17 cellular contexts compared by ENCODE assay signal in the genomic region with DNA sequence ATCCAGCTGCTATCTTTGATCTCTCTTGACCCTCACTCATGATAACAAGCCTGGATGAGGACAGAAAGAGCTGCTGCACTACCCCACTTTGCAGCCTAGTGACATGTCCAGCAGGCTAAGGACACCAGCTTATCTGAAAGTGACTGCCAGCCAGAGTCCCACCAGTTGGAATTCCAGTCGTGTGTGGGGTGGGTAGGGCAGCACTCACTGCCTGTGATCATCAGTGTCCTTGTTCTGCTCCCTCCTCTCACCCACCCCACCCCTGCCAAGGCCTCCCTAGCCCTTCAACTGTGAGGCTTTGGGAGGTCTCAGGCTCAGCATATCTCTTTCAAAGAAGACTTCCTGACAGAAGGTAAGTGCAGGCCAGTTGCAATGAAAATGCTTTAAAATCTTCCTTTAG. TPM values are rescaled to one million over a fixed set of nuclear protein-coding genes. Genes with fewer than 3 reads are reported as not detected.
"Had no signal": no experiment of that assay in that cellular context is flagged by ENCODE, and none has a peak within 500 bp of the region (broad histone marks: within the 10 kb centered on the region; RNA-seq: fewer than 3 reads in every experiment).

No MANE protein-coding gene starts in this region.

- DNase-seq: activated B cell treated with CpG ODN at 0.5 μM for 24 hours; activated CD4-positive, alpha-beta memory T cell treated with anti-CD3 and anti-CD28 coated beads for 36 hours; activated CD4-positive, alpha-beta T cell treated with anti-CD3 and anti-CD28 coated beads for 4 hours; activated gamma-delta T cell treated with Interleukin-2 at 50 U/mL for 16 hours; activated T-cell treated with anti-CD3 and anti-CD28 coated beads for 4 hours; dermis blood vessel endothelial cell; effector memory CD4-positive, alpha-beta T cell; lower lobe of right lung; natural killer cell; stimulated activated naive CD4-positive, alpha-beta T cell; T-helper 2 cell; tibial artery; uterus had no signal

- H3K4me3 ChIP-seq: esophagus muscularis mucosa, lower lobe of right lung, tibial artery, uterus had no signal

- H3K36me3 ChIP-seq: esophagus muscularis mucosa, lower lobe of right lung, tibial artery, uterus had no signal

- ATAC-seq: natural killer cell had no signal

- H3K4me3 Mint-ChIP-seq: activated B cell treated with CpG ODN at 0.5 μM for 24 hours; activated CD4-positive, alpha-beta memory T cell treated with anti-CD3 and anti-CD28 coated beads for 36 hours; activated naive CD8-positive, alpha-beta T cell; activated T-helper 1 cell treated with anti-CD3 and anti-CD28 coated beads, Interleukin-12 subunit alpha, Interleukin-12 subunit beta, Interleukin-2, Interleukin-4 antibody, amounts not matched to agents 30 ng/mL and 10 ng/mL and 1 ng/mL, durations not matched to agents 14 hours and 24 hours and 36 hours; natural killer cell had no signal

- H3K27ac Mint-ChIP-seq: activated B cell treated with CpG ODN at 0.5 μM for 24 hours; activated CD4-positive, alpha-beta memory T cell treated with anti-CD3 and anti-CD28 coated beads for 36 hours; activated naive CD8-positive, alpha-beta T cell; activated T-helper 1 cell treated with anti-CD3 and anti-CD28 coated beads, Interleukin-12 subunit alpha, Interleukin-12 subunit beta, Interleukin-2, Interleukin-4 antibody, amounts not matched to agents 30 ng/mL and 10 ng/mL and 1 ng/mL, durations not matched to agents 14 hours and 24 hours and 36 hours; natural killer cell had no signal

- H3K36me3 Mint-ChIP-seq: activated CD4-positive, alpha-beta memory T cell treated with anti-CD3 and anti-CD28 coated beads for 36 hours; natural killer cell had no signal

- H3K27me3 ChIP-seq: esophagus muscularis mucosa, uterus had no signal

- H3K9me3 ChIP-seq: esophagus muscularis mucosa, lower lobe of right lung, tibial artery, uterus had no signal

- H3K4me1 Mint-ChIP-seq: activated B cell treated with CpG ODN at 0.5 μM for 24 hours, natural killer cell had no signal

- H3K27ac ChIP-seq: esophagus muscularis mucosa, lower lobe of right lung, parathyroid adenoma, tibial artery, uterus had no signal

- H3K4me1 ChIP-seq: esophagus muscularis mucosa, lower lobe of right lung, parathyroid adenoma, tibial artery, uterus had no signal

- H3K9me3 Mint-ChIP-seq: activated B cell treated with CpG ODN at 0.5 μM for 24 hours; activated CD4-positive, alpha-beta memory T cell treated with anti-CD3 and anti-CD28 coated beads for 36 hours; activated T-helper 1 cell treated with anti-CD3 and anti-CD28 coated beads, Interleukin-12 subunit alpha, Interleukin-12 subunit beta, Interleukin-2, Interleukin-4 antibody, amounts not matched to agents 30 ng/mL and 10 ng/mL and 1 ng/mL, durations not matched to agents 14 hours and 24 hours and 36 hours; natural killer cell had no signal

RNA-seq across cellular contexts. Expression of gene NMNAT2, which starts 15.5 kb away (rescaled TPM):
- total RNA-seq: activated B cell treated with CpG ODN at 0.5 μM for 24 hours; activated CD4-positive, alpha-beta memory T cell treated with anti-CD3 and anti-CD28 coated beads for 36 hours; activated T-helper 1 cell treated with anti-CD3 and anti-CD28 coated beads, Interleukin-12 subunit alpha, Interleukin-12 subunit beta, Interleukin-2, Interleukin-4 antibody, amounts not matched to agents 30 ng/mL and 10 ng/mL and 1 ng/mL, durations not matched to agents 14 hours and 24 hours and 36 hours; natural killer cell had no signal
